ENCODE assay signal across 23 cellular contexts in genomic region chr14:28760431-28760996, GRCh38. TPM values are rescaled to one million over a fixed set of nuclear protein-coding genes. Genes with fewer than 3 reads are reported as not detected.
"Had no signal": no experiment of that assay in that cellular context is flagged by ENCODE, and none has a peak within 500 bp of the region (broad histone marks: within the 10 kb centered on the region; RNA-seq: fewer than 3 reads in every experiment).

No MANE protein-coding gene starts in this region.

- H3K36me3 ChIP-seq: colonic mucosa, gastrocnemius medialis, heart left ventricle, neutrophil, pancreas, spleen, tibial nerve, uterus had no signal

- H3K27ac Mint-ChIP-seq: activated CD4-positive, alpha-beta T cell treated with anti-CD3 and anti-CD28 coated beads for 36 hours; activated naive CD8-positive, alpha-beta T cell; naive thymus-derived CD4-positive, alpha-beta T cell; stimulated activated naive B cell treated with anti-CD40 and anti-IgM and Interleukin-4, amounts not matched to agents 10 μg/mL and 1 μg/mL and 100 μg/mL, for 72 hours had no signal

- H3K4me3 ChIP-seq: body of pancreas, colonic mucosa, heart left ventricle, pancreas, spleen, tibial nerve, uterus had no signal

- H3K9me3 ChIP-seq: body of pancreas, colonic mucosa, gastrocnemius medialis, heart left ventricle, pancreas, tibial nerve, uterus had no signal

- H3K27ac ChIP-seq: body of pancreas, colonic mucosa, gastrocnemius medialis, heart left ventricle, neutrophil, pancreas, spleen, tibial nerve, uterus had no signal

- H3K4me3 Mint-ChIP-seq: activated CD4-positive, alpha-beta T cell treated with anti-CD3 and anti-CD28 coated beads for 36 hours; activated naive CD8-positive, alpha-beta T cell; naive thymus-derived CD4-positive, alpha-beta T cell had no signal

- H3K36me3 Mint-ChIP-seq: activated naive CD8-positive, alpha-beta T cell had no signal

- H3K4me1 ChIP-seq: colonic mucosa had no signal

- DNase-seq: activated CD4-positive, alpha-beta T cell treated with anti-CD3 and anti-CD28 coated beads for 36 hours; activated CD4-positive, alpha-beta T cell treated with anti-CD3 and anti-CD28 coated beads, Interleukin-2, amount 50 U/mL, for 48 hours; activated T-cell treated with anti-CD3 and anti-CD28 coated beads for 4 hours; body of pancreas; central memory CD4-positive, alpha-beta T cell; colonic mucosa; gastrocnemius medialis; heart left ventricle; left cardiac atrium; mesenchymal stem cell; naive thymus-derived CD4-positive, alpha-beta T cell; pancreas; spleen; stimulated activated naive B cell treated with anti-CD40 and anti-IgM and Interleukin-4, amounts not matched to agents 10 μg/mL and 1 μg/mL and 100 μg/mL, for 72 hours; SW 1271; uterus had no signal

RNA-seq across cellular contexts. Expression of gene FOXG1, which starts 6.1 kb away (rescaled TPM):
- total RNA-seq: activated CD4-positive, alpha-beta T cell treated with anti-CD3 and anti-CD28 coated beads for 36 hours; body of pancreas; colonic mucosa; esophagus mucosa; gastrocnemius medialis; heart left ventricle; left cardiac atrium; lower leg skin; mucosa of gallbladder; naive thymus-derived CD4-positive, alpha-beta T cell; pancreas; T-helper 2 cell treated with Interferon-gamma antibody and Interleukin-4, amounts not matched to agents 100 ng/mL and 5 ng/mL, for 36 hours; tibial nerve; uterus had no signal
- polyA plus RNA-seq: heart left ventricle; naive thymus-derived CD4-positive, alpha-beta T cell; pancreas had no signal
